Comparison of ENCODE assay signal across 1 cellular context in genomic region chr2:175181877-175182308, GRCh38.
TF ChIP-seq lines count a peak whose summit lies in the region.

No MANE protein-coding gene starts in this region.

TF ChIP-seq in GM12878, 131 proteins besides CTCF, POLR2A, EP300 and RAD21:
- TF ChIP-seq CBX3 (IDR thresholded peaks at IDR 0.05; ENCODE audit: borderline replicate concordance, low read depth): no peak
- TF ChIP-seq, protein P1, sequence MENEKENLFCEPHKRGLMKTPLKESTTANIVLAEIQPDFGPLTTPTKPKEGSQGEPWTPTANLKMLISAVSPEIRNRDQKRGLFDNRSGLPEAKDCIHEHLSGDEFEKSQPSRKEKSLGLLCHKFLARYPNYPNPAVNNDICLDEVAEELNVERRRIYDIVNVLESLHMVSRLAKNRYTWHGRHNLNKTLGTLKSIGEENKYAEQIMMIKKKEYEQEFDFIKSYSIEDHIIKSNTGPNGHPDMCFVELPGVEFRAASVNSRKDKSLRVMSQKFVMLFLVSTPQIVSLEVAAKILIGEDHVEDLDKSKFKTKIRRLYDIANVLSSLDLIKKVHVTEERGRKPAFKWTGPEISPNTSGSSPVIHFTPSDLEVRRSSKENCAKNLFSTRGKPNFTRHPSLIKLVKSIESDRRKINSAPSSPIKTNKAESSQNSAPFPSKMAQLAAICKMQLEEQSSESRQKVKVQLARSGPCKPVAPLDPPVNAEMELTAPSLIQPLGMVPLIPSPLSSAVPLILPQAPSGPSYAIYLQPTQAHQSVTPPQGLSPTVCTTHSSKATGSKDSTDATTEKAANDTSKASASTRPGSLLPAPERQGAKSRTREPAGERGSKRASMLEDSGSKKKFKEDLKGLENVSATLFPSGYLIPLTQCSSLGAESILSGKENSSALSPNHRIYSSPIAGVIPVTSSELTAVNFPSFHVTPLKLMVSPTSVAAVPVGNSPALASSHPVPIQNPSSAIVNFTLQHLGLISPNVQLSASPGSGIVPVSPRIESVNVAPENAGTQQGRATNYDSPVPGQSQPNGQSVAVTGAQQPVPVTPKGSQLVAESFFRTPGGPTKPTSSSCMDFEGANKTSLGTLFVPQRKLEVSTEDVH (IDR thresholded peaks at IDR 0.05; ENCODE audit: low read depth, partially characterized antibody): peak; percentile 50
- TF ChIP-seq STAT3 (IDR thresholded peaks at IDR 0.05; ENCODE audit: low read depth, low read length): no peak
- TF ChIP-seq KLF5 (IDR thresholded peaks at IDR 0.05; ENCODE audit: partially characterized antibody): peak; percentile 13
- TF ChIP-seq BRCA1 (IDR thresholded peaks at IDR 0.05; ENCODE audit: low read depth, low read length): no peak
- TF ChIP-seq POLR2AphosphoS5 (IDR thresholded peaks at IDR 0.05; ENCODE audit: low read length): no peak
- TF ChIP-seq NR2C1 (IDR thresholded peaks at IDR 0.05): no peak
- TF ChIP-seq RB1 (IDR thresholded peaks at IDR 0.05; ENCODE audit: borderline replicate concordance): no peak
- no peak for TF ChIP-seq CEBPB (IDR thresholded peaks at IDR 0.05; ENCODE audit: borderline replicate concordance in 1 of 2, low read depth in 2 of 2, low read length in 2 of 2)
- TF ChIP-seq NBN (IDR thresholded peaks at IDR 0.05): peak; percentile 73; the same call in 1 of the 2 replicates
- TF ChIP-seq JUNB (IDR thresholded peaks at IDR 0.05): peak; percentile 7; the same call in 1 of the 2 replicates
- TF ChIP-seq, protein P2, sequence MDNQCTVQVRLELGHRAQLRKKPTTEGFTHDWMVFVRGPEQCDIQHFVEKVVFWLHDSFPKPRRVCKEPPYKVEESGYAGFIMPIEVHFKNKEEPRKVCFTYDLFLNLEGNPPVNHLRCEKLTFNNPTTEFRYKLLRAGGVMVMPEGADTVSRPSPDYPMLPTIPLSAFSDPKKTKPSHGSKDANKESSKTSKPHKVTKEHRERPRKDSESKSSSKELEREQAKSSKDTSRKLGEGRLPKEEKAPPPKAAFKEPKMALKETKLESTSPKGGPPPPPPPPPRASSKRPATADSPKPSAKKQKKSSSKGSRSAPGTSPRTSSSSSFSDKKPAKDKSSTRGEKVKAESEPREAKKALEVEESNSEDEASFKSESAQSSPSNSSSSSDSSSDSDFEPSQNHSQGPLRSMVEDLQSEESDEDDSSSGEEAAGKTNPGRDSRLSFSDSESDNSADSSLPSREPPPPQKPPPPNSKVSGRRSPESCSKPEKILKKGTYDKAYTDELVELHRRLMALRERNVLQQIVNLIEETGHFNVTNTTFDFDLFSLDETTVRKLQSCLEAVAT (IDR thresholded peaks at IDR 0.05): 0 out of 2 replicates have a peak, but pooled peaks have one; percentile 13
- TF ChIP-seq RBBP5 (conservative IDR thresholded peaks at IDR 0.05): no peak
- TF ChIP-seq BCL11A (IDR thresholded peaks at IDR 0.05; ENCODE audit: low read depth, low read length): no peak
- TF ChIP-seq, protein P3, sequence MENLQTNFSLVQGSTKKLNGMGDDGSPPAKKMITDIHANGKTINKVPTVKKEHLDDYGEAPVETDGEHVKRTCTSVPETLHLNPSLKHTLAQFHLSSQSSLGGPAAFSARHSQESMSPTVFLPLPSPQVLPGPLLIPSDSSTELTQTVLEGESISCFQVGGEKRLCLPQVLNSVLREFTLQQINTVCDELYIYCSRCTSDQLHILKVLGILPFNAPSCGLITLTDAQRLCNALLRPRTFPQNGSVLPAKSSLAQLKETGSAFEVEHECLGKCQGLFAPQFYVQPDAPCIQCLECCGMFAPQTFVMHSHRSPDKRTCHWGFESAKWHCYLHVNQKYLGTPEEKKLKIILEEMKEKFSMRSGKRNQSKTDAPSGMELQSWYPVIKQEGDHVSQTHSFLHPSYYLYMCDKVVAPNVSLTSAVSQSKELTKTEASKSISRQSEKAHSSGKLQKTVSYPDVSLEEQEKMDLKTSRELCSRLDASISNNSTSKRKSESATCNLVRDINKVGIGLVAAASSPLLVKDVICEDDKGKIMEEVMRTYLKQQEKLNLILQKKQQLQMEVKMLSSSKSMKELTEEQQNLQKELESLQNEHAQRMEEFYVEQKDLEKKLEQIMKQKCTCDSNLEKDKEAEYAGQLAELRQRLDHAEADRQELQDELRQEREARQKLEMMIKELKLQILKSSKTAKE (IDR thresholded peaks at IDR 0.05; ENCODE audit: low read depth, poor library complexity, severe bottlenecking): peak; percentile 42
- no peak for TF ChIP-seq JUND (IDR thresholded peaks at IDR 0.05; ENCODE audit: low read depth, low read length)
- TF ChIP-seq KAT2A (conservative IDR thresholded peaks at IDR 0.05; ENCODE audit: control insufficient read depth, low read depth, low read length): no peak
- TF ChIP-seq ELK1 (IDR thresholded peaks at IDR 0.05; ENCODE audit: low read depth, low read length): no peak
- TF ChIP-seq RAD51 (IDR thresholded peaks at IDR 0.05): 0 out of 2 replicates have a peak, but pooled peaks have one; percentile 21
- 0 out of 2 replicates have a peak, but pooled peaks have one; percentile 19 for TF ChIP-seq SMARCA5 (IDR thresholded peaks at IDR 0.05)
- TF ChIP-seq PAX8 (IDR thresholded peaks at IDR 0.05): peak; percentile 60; the same call in 1 of the 2 replicates
- TF ChIP-seq, protein P4, sequence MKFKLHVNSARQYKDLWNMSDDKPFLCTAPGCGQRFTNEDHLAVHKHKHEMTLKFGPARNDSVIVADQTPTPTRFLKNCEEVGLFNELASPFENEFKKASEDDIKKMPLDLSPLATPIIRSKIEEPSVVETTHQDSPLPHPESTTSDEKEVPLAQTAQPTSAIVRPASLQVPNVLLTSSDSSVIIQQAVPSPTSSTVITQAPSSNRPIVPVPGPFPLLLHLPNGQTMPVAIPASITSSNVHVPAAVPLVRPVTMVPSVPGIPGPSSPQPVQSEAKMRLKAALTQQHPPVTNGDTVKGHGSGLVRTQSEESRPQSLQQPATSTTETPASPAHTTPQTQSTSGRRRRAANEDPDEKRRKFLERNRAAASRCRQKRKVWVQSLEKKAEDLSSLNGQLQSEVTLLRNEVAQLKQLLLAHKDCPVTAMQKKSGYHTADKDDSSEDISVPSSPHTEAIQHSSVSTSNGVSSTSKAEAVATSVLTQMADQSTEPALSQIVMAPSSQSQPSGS (IDR thresholded peaks at IDR 0.05; ENCODE audit: low read length): 0 out of 2 replicates have a peak, but pooled peaks have one; percentile 11
- TF ChIP-seq CBFB (IDR thresholded peaks at IDR 0.05; ENCODE audit: low read depth): no peak
